Comparison of ENCODE assay signal across 8 cellular contexts in genomic region chr3:69013256-69014021, GRCh38. TPM values are rescaled to one million over a fixed set of nuclear protein-coding genes. Genes with fewer than 3 reads are reported as not detected.
DNase-seq lines count a peak whose midpoint lies in the region; ATAC-seq and TF ChIP-seq lines count a peak whose summit lies in the region.

Gene EOGT, minus strand, starts transcription at chr3:69013684. Its CDS starts 3,838 bp downstream, at chr3:69009846.

- intact Hi-C loops in sciatic nerve (cut with DNase I) = no loop called here

- H4K20me1 ChIP-seq in hepatocyte (ENCODE audit: insufficient read depth, poor library complexity, severe bottlenecking) = no peaks in the 10 kb centered on the region

- no peaks in the 10 kb centered on the region for H3K36me3 ChIP-seq in hepatocyte (replicated peaks; ENCODE audit: insufficient read depth, low read depth)

- peak within 1 kb of the TSS; percentile 60 for H3K4me3 ChIP-seq in astrocyte of the cerebellum (ENCODE audit: low read depth, low read length)
- H3K4me3 ChIP-seq in hepatocyte = peak within 1 kb of the TSS; percentile 74

- TF ChIP-seq CTCF in GM13976 (IDR thresholded peaks at IDR 0.05; ENCODE audit: borderline replicate concordance, control extremely low read depth, extremely low read depth, insufficient read depth, missing control alignments) (peak; percentile 85), astrocyte of the cerebellum (IDR thresholded peaks at IDR 0.05; ENCODE audit: low read depth, low read length, missing control alignments) (peak; percentile 55), hepatocyte (IDR thresholded peaks at IDR 0.05; ENCODE audit: poor library complexity) (peak; percentile 69)

- no peaks in the 10 kb centered on the region for H3K27me3 ChIP-seq in hepatocyte

- peak within 1 kb of the TSS; percentile 79 for H3K4me2 ChIP-seq in hepatocyte

- peaks cover 14% of the 10 kb centered on the region for H3K4me1 ChIP-seq in hepatocyte (ENCODE audit: insufficient read depth)

- no peaks in the 10 kb centered on the region for H3K9me3 ChIP-seq in hepatocyte (ENCODE audit: low read depth)

- H3K79me2 ChIP-seq in hepatocyte = no peaks in the 10 kb centered on the region

- in situ Hi-C loops in GM13976 (cut with MboI; ENCODE audit: low sequenced_read_pairs, unreplicated experiment) (no loop called here), astrocyte of the cerebellum (cut with HindIII; ENCODE audit: low sequenced_read_pairs) (no loop called here)

- H3K27ac ChIP-seq in hepatocyte = peak within 1 kb of the TSS; percentile 98

- WGBS in hepatocyte (ENCODE audit: low lambda C conversion rate, missing lambda C conversion rate) = 3% methylated on average over 62 of the region's 95 CpGs

- H3K9me2 ChIP-seq in hepatocyte (replicated peaks; ENCODE audit: insufficient read depth) = no peaks in the 10 kb centered on the region

- peak within 1 kb of the TSS; percentile 94 for H2AFZ ChIP-seq in hepatocyte

- peak; percentile 82 for ATAC-seq in HG02588 (IDR thresholded peaks at IDR 0.05; ENCODE audit: unreplicated experiment)
- peak; percentile 88 for ATAC-seq in sciatic nerve

- peak; percentile 91 for DNase-seq in GM13976 (ENCODE audit: low spot score)
- DNase-seq in NCI-H1048 (lab: John Stamatoyannopoulos, UW) = peak; percentile 24
- peak; percentile 75 for DNase-seq in T-helper 9 cell
- DNase-seq in astrocyte of the cerebellum (ENCODE audit: low read depth) = peak; percentile 40
- DNase-seq in hepatocyte (ENCODE audit: low spot score) = peak; percentile 93
- DNase-seq in sciatic nerve (ENCODE audit: low spot score) = peak; percentile 94
- no peak for DNase-seq in NCI-H2107 treated with DMSO at 0.1 percent for 48 hours (lab: John Stamatoyannopoulos, UW; ENCODE audit: unreplicated experiment)

RNA-seq across cellular contexts. Expression of gene EOGT, which starts in this region (rescaled TPM):
- total RNA-seq in hepatocyte (15.3 and 19.0 TPM in 2 replicates), sciatic nerve (37.4 TPM)
- polyA plus RNA-seq in hepatocyte = 7.2 and 7.4 TPM in 2 replicates
